ENCODE assay signal across 28 cellular contexts in the genomic region with DNA sequence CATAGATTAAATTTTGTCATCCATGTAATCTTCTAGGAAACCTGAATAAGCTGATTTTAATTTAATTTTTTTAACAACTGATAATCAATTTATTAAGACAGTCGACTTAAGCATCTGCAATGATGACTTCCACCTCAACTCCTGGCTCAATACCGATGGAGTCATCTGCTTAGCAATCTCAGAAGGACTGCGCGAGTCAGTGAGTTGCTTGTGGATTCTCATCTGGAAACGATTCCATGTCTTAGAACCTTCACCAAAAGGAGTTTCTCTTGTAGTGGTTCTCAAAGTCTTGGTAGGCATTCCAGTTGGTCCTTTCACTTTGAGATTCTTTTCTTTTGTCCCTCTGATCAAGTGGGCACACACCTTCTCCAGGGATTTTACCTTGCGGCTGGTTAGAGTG.
A peak's percentile ranks its signal among the peaks of the same experiment; 100 is the strongest.
DNase-seq lines count a peak whose midpoint lies in the region; ATAC-seq, FAIRE-seq and TF ChIP-seq lines count a peak whose summit lies in the region.
"Had no signal": no experiment of that assay in that cellular context is flagged by ENCODE, and none has a peak within 500 bp of the region (broad histone marks: within the 10 kb centered on the region; RNA-seq: fewer than 3 reads in every experiment).

No MANE protein-coding gene starts in this region.

- no peaks in the 10 kb centered on the region for H3K79me1 ChIP-seq in H1 (ENCODE audit: low read depth, low read length)

- no peak overlapping the region for H2BK15ac ChIP-seq in H1 (ENCODE audit: low read length)

- H3K23ac ChIP-seq in H1 (ENCODE audit: insufficient read length): no peak overlapping the region

- H3K14ac ChIP-seq in H1 (ENCODE audit: insufficient read length): no peak overlapping the region

- POLR2A ChIA-PET in H1 (lab: Charles Lee; ENCODE audit: partially characterized antibody) (interaction anchor here (1.5 kb wide), 1 partner anchor 50 kb away, joined by 3 read pairs; no protein-coding TSS in a partner anchor), GM10248 (lab: Yijun Ruan, JAX) (no interaction called here)

- H3K9ac ChIP-seq in GM23248: no peak overlapping the region
- H3K9ac ChIP-seq in H1 (replicated peaks in 1 of 4; ENCODE audit: extremely low read depth in 1 of 4, low read depth in 3 of 4, low read length in 3 of 4): no peak overlapping the region
- H3K9ac ChIP-seq: BLaER1 had no signal

- H3K4ac ChIP-seq in H1 (replicated peaks; ENCODE audit: insufficient read length, low read depth, low read length): no peak overlapping the region

- no peak overlapping the region for H3K4me3 ChIP-seq in GM23248
- H3K4me3 ChIP-seq in H1 (ENCODE audit: extremely low read depth in 1 of 4, insufficient read depth in 2 of 4, low read depth in 3 of 4, low read length in 4 of 4): no peak overlapping the region
- H3K4me3 ChIP-seq in fibroblast of mammary gland (ENCODE audit: control insufficient read depth, low read depth, low read length): no peak overlapping the region
- no peak overlapping the region for H3K4me3 ChIP-seq in osteoblast (ENCODE audit: insufficient read depth, low read length)
- H3K4me3 ChIP-seq: BLaER1 had no signal

- no peak overlapping the region for H3K56ac ChIP-seq in H1 (replicated peaks; ENCODE audit: insufficient read length, low read depth, low read length)

- H4K91ac ChIP-seq in H1 (replicated peaks; ENCODE audit: insufficient read length, low read length): no peak overlapping the region

- H3K9me3 ChIP-seq in GM23248 (ENCODE audit: low read depth): no peaks in the 10 kb centered on the region
- peaks cover 0 to 6% of the 10 kb centered on the region in 2 experiments; a peak in 1 of 4 replicates for H3K9me3 ChIP-seq in H1 (ENCODE audit: insufficient read depth in 2 of 2, low read depth in 1 of 2, low read length in 1 of 2)
- H3K9me3 ChIP-seq in osteoblast (ENCODE audit: low read depth, low read length): no peaks in the 10 kb centered on the region
- H3K9me3 ChIP-seq: BE2C, BLaER1 had no signal

- DNase-seq in GM23248: peak; percentile 61
- DNase-seq in H1 (ENCODE audit: low read depth in 1 of 2, low spot score in 2 of 2): no peak
- DNase-seq in fibroblast of mammary gland (ENCODE audit: low read depth): peak; percentile 47
- DNase-seq in osteoblast (ENCODE audit: insufficient read length, low spot score, missing footprints): peak; percentile 11
- no peak for DNase-seq in NCI-H2029 (lab: John Stamatoyannopoulos, UW)
- no peak for DNase-seq in NCI-H1436 treated with DMSO at 0.1 percent for 48 hours (lab: John Stamatoyannopoulos, UW)
- DNase-seq in GM10248 (ENCODE audit: extremely low spot score): no peak
- DNase-seq: 8988T; ACHN; BE2C; C1 segment of cervical spinal cord; CD4-positive, alpha-beta memory T cell; CD4-positive, CD25-positive, alpha-beta regulatory T cell; CD8-positive, alpha-beta memory T cell; COR-L47; DMS 273 treated with DMSO at 0.1 percent for 48 hours; DMS153; DMS53; DMS79; DND-41; EL; GDM1 had no signal

- H3K27me3 ChIP-seq in GM23248 (replicated peaks; ENCODE audit: insufficient read depth) (no peaks in the 10 kb centered on the region), H1 (replicated peaks in 1 of 4; ENCODE audit: control insufficient read depth in 3 of 4, extremely low read depth in 1 of 4, insufficient read depth in 3 of 4, low read length in 3 of 4) (no peaks in the 10 kb centered on the region), osteoblast (ENCODE audit: insufficient read depth, low read length) (no peaks in the 10 kb centered on the region)
- H3K27me3 ChIP-seq: BE2C, BLaER1 had no signal

- no peak overlapping the region for H4K8ac ChIP-seq in H1 (ENCODE audit: extremely low read depth, insufficient read depth, low read length)

- H3K4me1 ChIP-seq in GM23248 (ENCODE audit: insufficient read depth): peaks cover 10% of the 10 kb centered on the region
- peaks cover 0 to 3% (median 0%) of the 10 kb centered on the region in 4 experiments; a peak in 1 of 7 replicates for H3K4me1 ChIP-seq in H1 (replicated peaks in 1 of 4; ENCODE audit: control insufficient read depth in 3 of 4, insufficient read depth in 4 of 4, low read length in 3 of 4)
- no peaks in the 10 kb centered on the region for H3K4me1 ChIP-seq in osteoblast (ENCODE audit: insufficient read depth, low read length)
- H3K4me1 ChIP-seq: BE2C had no signal

- H3K79me2 ChIP-seq in GM23248 (ENCODE audit: insufficient read depth) (no peaks in the 10 kb centered on the region), H1 (ENCODE audit: control insufficient read depth in 1 of 2, insufficient read depth in 2 of 2, low read length in 2 of 2) (no peaks in the 10 kb centered on the region), osteoblast (ENCODE audit: insufficient read depth, low read length) (no peaks in the 10 kb centered on the region)

- no peak overlapping the region for H2BK12ac ChIP-seq in H1 (ENCODE audit: low read depth, low read length)

- H2BK5ac ChIP-seq in H1 (ENCODE audit: low read depth, low read length): no peak overlapping the region

- H2AK5ac ChIP-seq in H1 (ENCODE audit: low read depth, low read length): no peak overlapping the region

- WGBS in GM23248 (ENCODE audit: low coverage in 1 of 2, low lambda C conversion rate in 2 of 2, missing lambda C conversion rate in 2 of 2), 2 experiments: 35 to 40% methylated on average over 6 of the region's 6 CpGs
- 91% methylated on average over 6 of the region's 6 CpGs; no CpG with 5 or more reads in 1 of the 2 experiments for whole genome bisulfite sequencing in H1 (ENCODE audit: extremely low coverage in 1 of 2, insufficient coverage in 1 of 2, insufficient read length in 1 of 2, insufficient replicate concordance in 2 of 2, low coverage in 1 of 2, low lambda C conversion rate in 2 of 2, missing lambda C conversion rate in 1 of 2), 2 experiments

- TF ChIP-seq EP300 in H1 (IDR thresholded peaks at IDR 0.05; ENCODE audit: borderline replicate concordance in 1 of 2, low read depth in 2 of 2, low read length in 2 of 2): no peak

- no peak for ATAC-seq in GM18511 (IDR thresholded peaks at IDR 0.05; ENCODE audit: unreplicated experiment)

- no peak overlapping the region for H3K4me2 ChIP-seq in GM23248 (ENCODE audit: unreplicated experiment)
- H3K4me2 ChIP-seq in H1 (ENCODE audit: insufficient read depth in 1 of 2, low read depth in 2 of 2, low read length in 2 of 2): no peak overlapping the region
- H3K4me2 ChIP-seq in osteoblast (ENCODE audit: insufficient read depth, low read length): no peak overlapping the region
- H3K4me2 ChIP-seq: BLaER1 had no signal

- H3K23me2 ChIP-seq in H1 (ENCODE audit: low read depth, low read length): no peaks in the 10 kb centered on the region

- in situ Hi-C loops in GM23248 (cut with MboI): no loop called here

- no peak overlapping the region for H2AFZ ChIP-seq in GM23248
- H2AFZ ChIP-seq in H1 (ENCODE audit: low read length): 0 out of 2 replicates have a peak overlapping the region, but pooled peaks have one; percentile 21
- no peak overlapping the region for H2AFZ ChIP-seq in osteoblast (ENCODE audit: low read length)

- no peak overlapping the region for H2BK120ac ChIP-seq in H1 (replicated peaks; ENCODE audit: low read depth, low read length)

- TF ChIP-seq RAD21 in H1 (IDR thresholded peaks at IDR 0.05 in 1 of 2, conservative IDR thresholded peaks at IDR 0.05 in 1 of 2; ENCODE audit: low read depth in 2 of 2, low read length in 2 of 2): no peak

- FAIRE-seq in H1 (lab: Jason Lieb, UNC): no peak
- FAIRE-seq: A204.1, GM12891, GM18507, GM19239 had no signal

- H3K9me2 ChIP-seq in GM23248 (ENCODE audit: insufficient read depth): no peaks in the 10 kb centered on the region

- CTCF ChIA-PET in H1 (lab: Charles Lee; ENCODE audit: partially characterized antibody): no interaction called here
- CTCF ChIA-PET in GM10248 (lab: Yijun Ruan, JAX): interaction anchor here (1.2 kb wide), 1 partner anchor 10 kb away, joined by 3 read pairs; no protein-coding TSS in a partner anchor

- no peak for TF ChIP-seq POLR2A in H1 (IDR thresholded peaks at IDR 0.05; ENCODE audit: control extremely low read depth in 1 of 2, low read depth in 2 of 2, low read length in 2 of 2)

- H3K27ac ChIP-seq in GM23248: no peak overlapping the region
- H3K27ac ChIP-seq in H1 (ENCODE audit: low read depth, low read length): no peak overlapping the region
- no peak overlapping the region for H3K27ac ChIP-seq in osteoblast (ENCODE audit: low read depth, low read length)
- H3K27ac ChIP-seq: BLaER1 had no signal

- no peak overlapping the region for H3K18ac ChIP-seq in H1 (ENCODE audit: extremely low read depth, low read length)

- no peaks in the 10 kb centered on the region for H3K36me3 ChIP-seq in GM23248 (ENCODE audit: low read depth)
- no peaks in the 10 kb centered on the region for H3K36me3 ChIP-seq in H1 (ENCODE audit: control insufficient read depth in 2 of 4, insufficient read depth in 4 of 4, low read length in 3 of 4)
- no peaks in the 10 kb centered on the region for H3K36me3 ChIP-seq in osteoblast (ENCODE audit: insufficient read depth, low read length)
- H3K36me3 ChIP-seq: BE2C, BLaER1 had no signal

- TF ChIP-seq CTCF in H1 (IDR thresholded peaks at IDR 0.05; ENCODE audit: control extremely low read depth in 1 of 3, insufficient read depth in 1 of 3, low read depth in 1 of 3, low read length in 3 of 3) (no peak), fibroblast of mammary gland (conservative IDR thresholded peaks at IDR 0.05; ENCODE audit: control insufficient read depth, insufficient read depth, low read depth, low read length) (no peak), osteoblast (IDR thresholded peaks at IDR 0.05; ENCODE audit: extremely low read depth, low read depth, low read length) (no peak), GM10248 (IDR thresholded peaks at IDR 0.05; ENCODE audit: control extremely low read depth, extremely low read depth, low read depth, missing control alignments) (no peak)

- no peaks in the 10 kb centered on the region for H4K20me1 ChIP-seq in GM23248 (ENCODE audit: insufficient read depth)
- H4K20me1 ChIP-seq in H1 (replicated peaks in 1 of 2; ENCODE audit: control insufficient read depth in 1 of 2, insufficient read depth in 2 of 2, low read length in 2 of 2): no peaks in the 10 kb centered on the region
- no peaks in the 10 kb centered on the region for H4K20me1 ChIP-seq in osteoblast (ENCODE audit: insufficient read depth, low read length)
- H4K20me1 ChIP-seq: BLaER1 had no signal

- no peak overlapping the region for H2BK20ac ChIP-seq in H1 (ENCODE audit: low read length)

- H3F3A ChIP-seq in GM23248 (ENCODE audit: insufficient read depth): peaks cover 8% of the 10 kb centered on the region; the same call in 1 of the 2 replicates

- no peak overlapping the region for H4K5ac ChIP-seq in H1 (ENCODE audit: insufficient read length, low read depth, low read length)

TF ChIP-seq in H1, 55 proteins besides CTCF, POLR2A, EP300 and RAD21:
- no peak for TF ChIP-seq SUZ12 (IDR thresholded peaks at IDR 0.05; ENCODE audit: low read length)
- no peak for TF ChIP-seq TEAD4 (IDR thresholded peaks at IDR 0.05; ENCODE audit: low read depth, low read length)
- TF ChIP-seq POU5F1 (IDR thresholded peaks at IDR 0.05; ENCODE audit: low read depth, low read length): no peak
- TF ChIP-seq KDM4A (IDR thresholded peaks at IDR 0.05; ENCODE audit: low read depth, low read length, severe bottlenecking): no peak

Comparison
In these comparisons a context has a peak if more than half of its experiments do, and no peak if none do; other contexts are left out.
1. DNase-seq: peak in GM23248 (single experiment), fibroblast of mammary gland (single experiment) and osteoblast (single experiment); none in H1 (0 of 2), NCI-H2029 (single experiment), NCI-H1436 treated with DMSO at 0.1 percent for 48 hours (single experiment) and GM10248 (single experiment).